In the genomic region with DNA sequence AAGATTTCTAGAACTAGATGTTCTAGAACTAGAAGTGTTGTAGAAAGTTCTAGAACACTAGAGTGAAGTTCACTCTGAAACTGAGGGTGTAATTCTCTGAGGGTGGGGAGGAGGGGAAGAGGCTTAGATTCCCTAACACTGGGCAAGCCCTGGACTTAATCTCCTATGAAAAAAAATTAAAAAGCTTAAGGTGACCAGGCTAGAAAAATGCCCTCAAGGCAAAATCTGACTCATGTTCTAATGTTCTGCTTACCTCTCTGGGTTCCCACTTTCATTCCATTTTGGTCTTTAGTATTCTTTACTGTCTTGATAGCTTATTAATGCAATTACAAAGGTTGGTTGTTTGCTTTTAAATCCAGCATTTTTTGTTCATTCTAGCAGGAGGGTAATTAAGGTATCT, we compare ENCODE assay signal across 16 cellular contexts.
"Had no signal": no experiment of that assay in that cellular context is flagged by ENCODE, and none has a peak within 500 bp of the region (broad histone marks: within the 10 kb centered on the region; RNA-seq: fewer than 3 reads in every experiment).

No MANE protein-coding gene starts in this region.

- DNase-seq: activated CD4-positive, alpha-beta memory T cell treated with anti-CD3 and anti-CD28 coated beads, Interleukin-2, amount 10 ng/mL, durations not matched to agents 7 days and 5 days; activated gamma-delta T cell; activated T-cell treated with anti-CD3 and anti-CD28 coated beads, Interleukin-2, amount 50 U/mL, for 48 hours; aorta; gastrocnemius medialis; heart right ventricle; islet precursor cell; left ventricle myocardium inferior; mesenchymal stem cell; nephron progenitor cell; stimulated activated CD4-positive, alpha-beta T cell treated with anti-CD3 and anti-CD28 coated beads, Interleukin-4, amount 100 ng/mL, for 1 hour; stimulated activated CD8-positive, alpha-beta memory T cell treated with anti-CD3 and anti-CD28 coated beads, Interleukin-4, amount 100 ng/mL, for 48 hours; stimulated activated naive CD8-positive, alpha-beta T cell treated with anti-CD3 and anti-CD28 coated beads, Interleukin-15, Interleukin-2, amounts not matched to agents 100 U/mL and 50 U/mL, for 24 hours; T-helper 9 cell; upper lobe of right lung had no signal

- H3K36me3 ChIP-seq: gastrocnemius medialis had no signal

- H3K4me1 ChIP-seq: gastrocnemius medialis, heart right ventricle, left ventricle myocardium inferior, suprapubic skin, upper lobe of right lung had no signal

- H3K9me3 ChIP-seq: gastrocnemius medialis, heart right ventricle, left ventricle myocardium inferior, suprapubic skin, upper lobe of right lung had no signal

- H3K27ac ChIP-seq: gastrocnemius medialis, heart right ventricle, left ventricle myocardium inferior, suprapubic skin, upper lobe of right lung had no signal

- H3K4me3 ChIP-seq: gastrocnemius medialis, heart right ventricle, left ventricle myocardium inferior, suprapubic skin, upper lobe of right lung had no signal

- ATAC-seq: gastrocnemius medialis; heart right ventricle; stimulated activated naive CD8-positive, alpha-beta T cell treated with anti-CD3 and anti-CD28 coated beads, Interleukin-15, Interleukin-2, amounts not matched to agents 100 U/mL and 50 U/mL, for 24 hours; upper lobe of right lung had no signal

- H3K27me3 ChIP-seq: gastrocnemius medialis, heart right ventricle, suprapubic skin, upper lobe of right lung had no signal
